ENCODE assay signal across 1 cellular context in the genomic region with DNA sequence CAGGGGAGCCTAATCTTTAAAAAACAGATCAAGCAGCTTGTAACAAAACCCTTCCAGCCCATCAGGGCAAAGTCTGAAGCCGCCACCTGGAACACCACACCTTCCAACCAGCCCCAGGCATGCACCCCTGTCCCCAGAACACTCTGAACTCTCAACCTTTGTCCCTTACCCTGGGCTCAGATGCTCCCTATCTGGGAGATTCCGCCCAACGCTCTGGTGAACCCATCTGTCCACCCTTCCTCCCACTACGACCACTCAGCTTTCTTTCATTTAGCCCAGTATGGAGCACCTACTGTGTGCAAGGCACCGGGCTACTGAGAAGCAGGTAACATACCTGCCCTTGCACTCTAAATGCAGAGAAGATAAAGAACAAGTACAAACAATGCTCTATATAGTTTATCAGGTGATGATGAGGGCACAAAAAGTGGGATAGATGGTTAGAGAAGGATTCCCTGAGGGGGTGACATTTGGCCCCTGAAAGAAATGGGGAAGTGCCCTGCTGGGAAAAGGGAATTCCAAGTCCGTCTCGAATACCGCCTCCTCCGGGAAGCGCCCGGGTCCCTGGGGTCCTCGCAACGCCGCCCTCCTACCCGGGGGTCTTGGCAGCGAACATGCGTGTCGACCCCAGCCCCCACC.
TF ChIP-seq lines count a peak whose summit lies in the region.

No MANE protein-coding gene starts in this region.

TF ChIP-seq in GM12878, 131 proteins besides CTCF, POLR2A, EP300 and RAD21:
- TF ChIP-seq, protein P1, sequence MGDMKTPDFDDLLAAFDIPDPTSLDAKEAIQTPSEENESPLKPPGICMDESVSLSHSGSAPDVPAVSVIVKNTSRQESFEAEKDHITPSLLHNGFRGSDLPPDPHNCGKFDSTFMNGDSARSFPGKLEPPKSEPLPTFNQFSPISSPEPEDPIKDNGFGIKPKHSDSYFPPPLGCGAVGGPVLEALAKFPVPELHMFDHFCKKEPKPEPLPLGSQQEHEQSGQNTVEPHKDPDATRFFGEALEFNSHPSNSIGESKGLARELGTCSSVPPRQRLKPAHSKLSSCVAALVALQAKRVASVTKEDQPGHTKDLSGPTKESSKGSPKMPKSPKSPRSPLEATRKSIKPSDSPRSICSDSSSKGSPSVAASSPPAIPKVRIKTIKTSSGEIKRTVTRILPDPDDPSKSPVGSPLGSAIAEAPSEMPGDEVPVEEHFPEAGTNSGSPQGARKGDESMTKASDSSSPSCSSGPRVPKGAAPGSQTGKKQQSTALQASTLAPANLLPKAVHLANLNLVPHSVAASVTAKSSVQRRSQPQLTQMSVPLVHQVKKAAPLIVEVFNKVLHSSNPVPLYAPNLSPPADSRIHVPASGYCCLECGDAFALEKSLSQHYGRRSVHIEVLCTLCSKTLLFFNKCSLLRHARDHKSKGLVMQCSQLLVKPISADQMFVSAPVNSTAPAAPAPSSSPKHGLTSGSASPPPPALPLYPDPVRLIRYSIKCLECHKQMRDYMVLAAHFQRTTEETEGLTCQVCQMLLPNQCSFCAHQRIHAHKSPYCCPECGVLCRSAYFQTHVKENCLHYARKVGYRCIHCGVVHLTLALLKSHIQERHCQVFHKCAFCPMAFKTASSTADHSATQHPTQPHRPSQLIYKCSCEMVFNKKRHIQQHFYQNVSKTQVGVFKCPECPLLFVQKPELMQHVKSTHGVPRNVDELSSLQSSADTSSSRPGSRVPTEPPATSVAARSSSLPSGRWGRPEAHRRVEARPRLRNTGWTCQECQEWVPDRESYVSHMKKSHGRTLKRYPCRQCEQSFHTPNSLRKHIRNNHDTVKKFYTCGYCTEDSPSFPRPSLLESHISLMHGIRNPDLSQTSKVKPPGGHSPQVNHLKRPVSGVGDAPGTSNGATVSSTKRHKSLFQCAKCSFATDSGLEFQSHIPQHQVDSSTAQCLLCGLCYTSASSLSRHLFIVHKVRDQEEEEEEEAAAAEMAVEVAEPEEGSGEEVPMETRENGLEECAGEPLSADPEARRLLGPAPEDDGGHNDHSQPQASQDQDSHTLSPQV (IDR thresholded peaks at IDR 0.05): no peak
- TF ChIP-seq, protein P2, sequence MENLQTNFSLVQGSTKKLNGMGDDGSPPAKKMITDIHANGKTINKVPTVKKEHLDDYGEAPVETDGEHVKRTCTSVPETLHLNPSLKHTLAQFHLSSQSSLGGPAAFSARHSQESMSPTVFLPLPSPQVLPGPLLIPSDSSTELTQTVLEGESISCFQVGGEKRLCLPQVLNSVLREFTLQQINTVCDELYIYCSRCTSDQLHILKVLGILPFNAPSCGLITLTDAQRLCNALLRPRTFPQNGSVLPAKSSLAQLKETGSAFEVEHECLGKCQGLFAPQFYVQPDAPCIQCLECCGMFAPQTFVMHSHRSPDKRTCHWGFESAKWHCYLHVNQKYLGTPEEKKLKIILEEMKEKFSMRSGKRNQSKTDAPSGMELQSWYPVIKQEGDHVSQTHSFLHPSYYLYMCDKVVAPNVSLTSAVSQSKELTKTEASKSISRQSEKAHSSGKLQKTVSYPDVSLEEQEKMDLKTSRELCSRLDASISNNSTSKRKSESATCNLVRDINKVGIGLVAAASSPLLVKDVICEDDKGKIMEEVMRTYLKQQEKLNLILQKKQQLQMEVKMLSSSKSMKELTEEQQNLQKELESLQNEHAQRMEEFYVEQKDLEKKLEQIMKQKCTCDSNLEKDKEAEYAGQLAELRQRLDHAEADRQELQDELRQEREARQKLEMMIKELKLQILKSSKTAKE (IDR thresholded peaks at IDR 0.05; ENCODE audit: low read depth, poor library complexity, severe bottlenecking): no peak
- TF ChIP-seq, protein P3, sequence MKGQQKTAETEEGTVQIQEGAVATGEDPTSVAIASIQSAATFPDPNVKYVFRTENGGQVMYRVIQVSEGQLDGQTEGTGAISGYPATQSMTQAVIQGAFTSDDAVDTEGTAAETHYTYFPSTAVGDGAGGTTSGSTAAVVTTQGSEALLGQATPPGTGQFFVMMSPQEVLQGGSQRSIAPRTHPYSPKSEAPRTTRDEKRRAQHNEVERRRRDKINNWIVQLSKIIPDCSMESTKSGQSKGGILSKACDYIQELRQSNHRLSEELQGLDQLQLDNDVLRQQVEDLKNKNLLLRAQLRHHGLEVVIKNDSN (IDR thresholded peaks at IDR 0.05; ENCODE audit: borderline replicate concordance, extremely low read length, insufficient read depth, low read depth, low read length): no peak
- TF ChIP-seq NRF1 (conservative IDR thresholded peaks at IDR 0.05; ENCODE audit: low read depth, low read length) (no peak), GABPA (IDR thresholded peaks at IDR 0.05; ENCODE audit: low read depth) (no peak), HDGF (IDR thresholded peaks at IDR 0.05) (no peak), NFXL1 (IDR thresholded peaks at IDR 0.05; ENCODE audit: borderline replicate concordance) (no peak), NFIC (IDR thresholded peaks at IDR 0.05; ENCODE audit: low read depth, low read length) (no peak), TBL1XR1 (IDR thresholded peaks at IDR 0.05; ENCODE audit: low read depth, low read length) (no peak), POU2F2 (IDR thresholded peaks at IDR 0.05; ENCODE audit: borderline replicate concordance, low read depth, low read length) (no peak), CREB1 (IDR thresholded peaks at IDR 0.05; ENCODE audit: low read depth) (no peak), DPF2 (IDR thresholded peaks at IDR 0.05) (no peak), SIX5 (IDR thresholded peaks at IDR 0.05; ENCODE audit: low read depth, low read length, severe bottlenecking) (no peak), MYB (IDR thresholded peaks at IDR 0.05; ENCODE audit: borderline replicate concordance, low read depth, low read length) (no peak), FOXK2 (IDR thresholded peaks at IDR 0.05) (no peak)
- TF ChIP-seq, protein P4, sequence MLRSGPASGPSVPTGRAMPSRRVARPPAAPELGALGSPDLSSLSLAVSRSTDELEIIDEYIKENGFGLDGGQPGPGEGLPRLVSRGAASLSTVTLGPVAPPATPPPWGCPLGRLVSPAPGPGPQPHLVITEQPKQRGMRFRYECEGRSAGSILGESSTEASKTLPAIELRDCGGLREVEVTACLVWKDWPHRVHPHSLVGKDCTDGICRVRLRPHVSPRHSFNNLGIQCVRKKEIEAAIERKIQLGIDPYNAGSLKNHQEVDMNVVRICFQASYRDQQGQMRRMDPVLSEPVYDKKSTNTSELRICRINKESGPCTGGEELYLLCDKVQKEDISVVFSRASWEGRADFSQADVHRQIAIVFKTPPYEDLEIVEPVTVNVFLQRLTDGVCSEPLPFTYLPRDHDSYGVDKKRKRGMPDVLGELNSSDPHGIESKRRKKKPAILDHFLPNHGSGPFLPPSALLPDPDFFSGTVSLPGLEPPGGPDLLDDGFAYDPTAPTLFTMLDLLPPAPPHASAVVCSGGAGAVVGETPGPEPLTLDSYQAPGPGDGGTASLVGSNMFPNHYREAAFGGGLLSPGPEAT (IDR thresholded peaks at IDR 0.05; ENCODE audit: low read depth): no peak
- TF ChIP-seq, protein P5, sequence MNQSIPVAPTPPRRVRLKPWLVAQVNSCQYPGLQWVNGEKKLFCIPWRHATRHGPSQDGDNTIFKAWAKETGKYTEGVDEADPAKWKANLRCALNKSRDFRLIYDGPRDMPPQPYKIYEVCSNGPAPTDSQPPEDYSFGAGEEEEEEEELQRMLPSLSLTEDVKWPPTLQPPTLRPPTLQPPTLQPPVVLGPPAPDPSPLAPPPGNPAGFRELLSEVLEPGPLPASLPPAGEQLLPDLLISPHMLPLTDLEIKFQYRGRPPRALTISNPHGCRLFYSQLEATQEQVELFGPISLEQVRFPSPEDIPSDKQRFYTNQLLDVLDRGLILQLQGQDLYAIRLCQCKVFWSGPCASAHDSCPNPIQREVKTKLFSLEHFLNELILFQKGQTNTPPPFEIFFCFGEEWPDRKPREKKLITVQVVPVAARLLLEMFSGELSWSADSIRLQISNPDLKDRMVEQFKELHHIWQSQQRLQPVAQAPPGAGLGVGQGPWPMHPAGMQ (IDR thresholded peaks at IDR 0.05; ENCODE audit: borderline replicate concordance): no peak
- TF ChIP-seq, protein P6, sequence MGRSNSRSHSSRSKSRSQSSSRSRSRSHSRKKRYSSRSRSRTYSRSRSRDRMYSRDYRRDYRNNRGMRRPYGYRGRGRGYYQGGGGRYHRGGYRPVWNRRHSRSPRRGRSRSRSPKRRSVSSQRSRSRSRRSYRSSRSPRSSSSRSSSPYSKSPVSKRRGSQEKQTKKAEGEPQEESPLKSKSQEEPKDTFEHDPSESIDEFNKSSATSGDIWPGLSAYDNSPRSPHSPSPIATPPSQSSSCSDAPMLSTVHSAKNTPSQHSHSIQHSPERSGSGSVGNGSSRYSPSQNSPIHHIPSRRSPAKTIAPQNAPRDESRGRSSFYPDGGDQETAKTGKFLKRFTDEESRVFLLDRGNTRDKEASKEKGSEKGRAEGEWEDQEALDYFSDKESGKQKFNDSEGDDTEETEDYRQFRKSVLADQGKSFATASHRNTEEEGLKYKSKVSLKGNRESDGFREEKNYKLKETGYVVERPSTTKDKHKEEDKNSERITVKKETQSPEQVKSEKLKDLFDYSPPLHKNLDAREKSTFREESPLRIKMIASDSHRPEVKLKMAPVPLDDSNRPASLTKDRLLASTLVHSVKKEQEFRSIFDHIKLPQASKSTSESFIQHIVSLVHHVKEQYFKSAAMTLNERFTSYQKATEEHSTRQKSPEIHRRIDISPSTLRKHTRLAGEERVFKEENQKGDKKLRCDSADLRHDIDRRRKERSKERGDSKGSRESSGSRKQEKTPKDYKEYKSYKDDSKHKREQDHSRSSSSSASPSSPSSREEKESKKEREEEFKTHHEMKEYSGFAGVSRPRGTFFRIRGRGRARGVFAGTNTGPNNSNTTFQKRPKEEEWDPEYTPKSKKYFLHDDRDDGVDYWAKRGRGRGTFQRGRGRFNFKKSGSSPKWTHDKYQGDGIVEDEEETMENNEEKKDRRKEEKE (IDR thresholded peaks at IDR 0.05): no peak
- TF ChIP-seq, protein P7, sequence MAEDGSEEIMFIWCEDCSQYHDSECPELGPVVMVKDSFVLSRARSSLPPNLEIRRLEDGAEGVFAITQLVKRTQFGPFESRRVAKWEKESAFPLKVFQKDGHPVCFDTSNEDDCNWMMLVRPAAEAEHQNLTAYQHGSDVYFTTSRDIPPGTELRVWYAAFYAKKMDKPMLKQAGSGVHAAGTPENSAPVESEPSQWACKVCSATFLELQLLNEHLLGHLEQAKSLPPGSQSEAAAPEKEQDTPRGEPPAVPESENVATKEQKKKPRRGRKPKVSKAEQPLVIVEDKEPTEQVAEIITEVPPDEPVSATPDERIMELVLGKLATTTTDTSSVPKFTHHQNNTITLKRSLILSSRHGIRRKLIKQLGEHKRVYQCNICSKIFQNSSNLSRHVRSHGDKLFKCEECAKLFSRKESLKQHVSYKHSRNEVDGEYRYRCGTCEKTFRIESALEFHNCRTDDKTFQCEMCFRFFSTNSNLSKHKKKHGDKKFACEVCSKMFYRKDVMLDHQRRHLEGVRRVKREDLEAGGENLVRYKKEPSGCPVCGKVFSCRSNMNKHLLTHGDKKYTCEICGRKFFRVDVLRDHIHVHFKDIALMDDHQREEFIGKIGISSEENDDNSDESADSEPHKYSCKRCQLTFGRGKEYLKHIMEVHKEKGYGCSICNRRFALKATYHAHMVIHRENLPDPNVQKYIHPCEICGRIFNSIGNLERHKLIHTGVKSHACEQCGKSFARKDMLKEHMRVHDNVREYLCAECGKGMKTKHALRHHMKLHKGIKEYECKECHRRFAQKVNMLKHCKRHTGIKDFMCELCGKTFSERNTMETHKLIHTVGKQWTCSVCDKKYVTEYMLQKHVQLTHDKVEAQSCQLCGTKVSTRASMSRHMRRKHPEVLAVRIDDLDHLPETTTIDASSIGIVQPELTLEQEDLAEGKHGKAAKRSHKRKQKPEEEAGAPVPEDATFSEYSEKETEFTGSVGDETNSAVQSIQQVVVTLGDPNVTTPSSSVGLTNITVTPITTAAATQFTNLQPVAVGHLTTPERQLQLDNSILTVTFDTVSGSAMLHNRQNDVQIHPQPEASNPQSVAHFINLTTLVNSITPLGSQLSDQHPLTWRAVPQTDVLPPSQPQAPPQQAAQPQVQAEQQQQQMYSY (CRISPR knock-in tag; IDR thresholded peaks at IDR 0.05): no peak
